In genomic region chr2:100756704-100757103, GRCh38 we compare ENCODE assay signal across 16 cellular contexts.
A peak's percentile ranks its signal among the peaks of the same experiment; 100 is the strongest.
DNase-seq lines count a peak whose midpoint lies in the region; ATAC-seq and TF ChIP-seq lines count a peak whose summit lies in the region.
"Had no signal": no experiment of that assay in that cellular context is flagged by ENCODE, and none has a peak within 500 bp of the region (broad histone marks: within the 10 kb centered on the region; RNA-seq: fewer than 3 reads in every experiment).

No MANE protein-coding gene starts in this region.

- 21% methylated on average over 1 of the region's 1 CpG for WGBS in esophagus muscularis mucosa

- TF ChIP-seq POLR2A in esophagus muscularis mucosa (IDR thresholded peaks at IDR 0.05; ENCODE audit: low read depth) = no peak

- H3K27me3 ChIP-seq in ACC112 (ENCODE audit: insufficient read depth, low read length) (no peaks in the 10 kb centered on the region), esophagus muscularis mucosa (no peaks in the 10 kb centered on the region), muscle layer of duodenum (ENCODE audit: low read depth, low read length) (no peaks in the 10 kb centered on the region)

- H3K79me2 ChIP-seq in ACC112 (ENCODE audit: control insufficient read depth, insufficient read depth, low read length, unreplicated experiment) = no peaks in the 10 kb centered on the region

- peaks cover 63% of the 10 kb centered on the region for H3K4me1 ChIP-seq in ACC112 (ENCODE audit: control insufficient read depth, insufficient read depth, low read length, unreplicated experiment)
- H3K4me1 ChIP-seq in esophagus muscularis mucosa = peaks cover 25 to 63% (median 47%) of the 10 kb centered on the region in 4 donors
- peaks cover 6% of the 10 kb centered on the region in 2 donors for H3K4me1 ChIP-seq in muscle layer of duodenum (ENCODE audit: control insufficient read depth in 1 of 2, insufficient read depth in 2 of 2, low read length in 2 of 2)

- H3K9me3 ChIP-seq in esophagus muscularis mucosa = no peaks in the 10 kb centered on the region
- H3K9me3 ChIP-seq in muscle layer of duodenum (ENCODE audit: control insufficient read depth in 1 of 2, low read length in 2 of 2) = no peaks in the 10 kb centered on the region

- POLR2A ChIA-PET in naive thymus-derived CD8-positive, alpha-beta T cell (lab: Charles Lee) = no interaction called here

- intact Hi-C loops in esophagus muscularis mucosa (cut with DNase I) = no loop called here

- DNase-seq in RPMI7951 (ENCODE audit: low read depth) (peak; percentile 67), esophagus muscularis mucosa (ENCODE audit: extremely low spot score) (no peak), RPMI8226 (no peak), Kasumi-1 (lab: John Stamatoyannopoulos, UW) (no peak)
- no peak for DNase-seq in naive thymus-derived CD8-positive, alpha-beta T cell
- DNase-seq: C1 segment of cervical spinal cord, NCI-H1436, NCI-H2029 treated with DMSO at 0.1 percent for 48 hours, NCI-H2171 treated with DMSO at 0.1 percent for 48 hours, NCI-H446 treated with DMSO at 0.1 percent for 48 hours, NCI-H748 treated with DMSO at 0.1 percent for 48 hours, OCI-M1 had no signal

- no peak overlapping the region for H2AFZ ChIP-seq in ACC112 (ENCODE audit: low read length, unreplicated experiment)

- H3K4me3 Mint-ChIP-seq in naive thymus-derived CD8-positive, alpha-beta T cell = no peak overlapping the region
- H3K4me3 Mint-ChIP-seq: IgD-negative memory B cell had no signal

- ATAC-seq in GM21825 (IDR thresholded peaks at IDR 0.05; ENCODE audit: unreplicated experiment) = no peak
- ATAC-seq in naive thymus-derived CD8-positive, alpha-beta T cell = no peak

- no peak overlapping the region for H3K27ac Mint-ChIP-seq in naive thymus-derived CD8-positive, alpha-beta T cell
- H3K27ac Mint-ChIP-seq: IgD-negative memory B cell had no signal

- no peaks in the 10 kb centered on the region for H3K36me3 ChIP-seq in ACC112 (ENCODE audit: insufficient read depth, low read length)
- no peaks in the 10 kb centered on the region for H3K36me3 ChIP-seq in esophagus muscularis mucosa
- no peaks in the 10 kb centered on the region for H3K36me3 ChIP-seq in muscle layer of duodenum (ENCODE audit: control insufficient read depth in 1 of 2, insufficient read depth in 2 of 2, low read length in 2 of 2)

- TF ChIP-seq CTCF in esophagus muscularis mucosa (IDR thresholded peaks at IDR 0.05) = no peak

- no peaks in the 10 kb centered on the region for H3K36me3 Mint-ChIP-seq in naive thymus-derived CD8-positive, alpha-beta T cell
- H3K36me3 Mint-ChIP-seq: IgD-negative memory B cell had no signal

- peaks cover 0 to 4% (median 0%) of the 10 kb centered on the region in 9 donors for H3K9me3 Mint-ChIP-seq in naive thymus-derived CD8-positive, alpha-beta T cell

- H3K4me1 Mint-ChIP-seq in naive thymus-derived CD8-positive, alpha-beta T cell = peaks cover 0 to 7% (median 2%) of the 10 kb centered on the region in 4 donors
- H3K4me1 Mint-ChIP-seq: IgD-negative memory B cell had no signal

- no peak overlapping the region for H3K4me3 ChIP-seq in ACC112 (ENCODE audit: low read depth, low read length)
- no peak overlapping the region for H3K4me3 ChIP-seq in esophagus muscularis mucosa
- no peak overlapping the region for H3K4me3 ChIP-seq in muscle layer of duodenum (ENCODE audit: low read depth in 1 of 2, low read length in 2 of 2)

- H3K27me3 Mint-ChIP-seq in naive thymus-derived CD8-positive, alpha-beta T cell = peaks cover 0 to 8% (median 2%) of the 10 kb centered on the region in 5 donors

- TF ChIP-seq EP300 in esophagus muscularis mucosa (IDR thresholded peaks at IDR 0.05) = no peak

- peak overlapping the region; percentile 68 for H3K27ac ChIP-seq in ACC112 (ENCODE audit: low read depth, low read length)
- H3K27ac ChIP-seq in esophagus muscularis mucosa (replicated peaks in 1 of 4) = peak overlapping the region; percentile 66 to 78 (median 69)
- peak overlapping the region; percentile 10 for H3K27ac ChIP-seq in muscle layer of duodenum (ENCODE audit: low read length)

Comparison
In these comparisons a context has a peak if more than half of its experiments do, and no peak if none do; other contexts are left out.
1. H3K27ac ChIP-seq: peak in every context shown above with its lines; median percentile 69 in esophagus muscularis mucosa; 68 in ACC112; 10 in muscle layer of duodenum.